8 cellular contexts compared by ENCODE assay signal in the genomic region with DNA sequence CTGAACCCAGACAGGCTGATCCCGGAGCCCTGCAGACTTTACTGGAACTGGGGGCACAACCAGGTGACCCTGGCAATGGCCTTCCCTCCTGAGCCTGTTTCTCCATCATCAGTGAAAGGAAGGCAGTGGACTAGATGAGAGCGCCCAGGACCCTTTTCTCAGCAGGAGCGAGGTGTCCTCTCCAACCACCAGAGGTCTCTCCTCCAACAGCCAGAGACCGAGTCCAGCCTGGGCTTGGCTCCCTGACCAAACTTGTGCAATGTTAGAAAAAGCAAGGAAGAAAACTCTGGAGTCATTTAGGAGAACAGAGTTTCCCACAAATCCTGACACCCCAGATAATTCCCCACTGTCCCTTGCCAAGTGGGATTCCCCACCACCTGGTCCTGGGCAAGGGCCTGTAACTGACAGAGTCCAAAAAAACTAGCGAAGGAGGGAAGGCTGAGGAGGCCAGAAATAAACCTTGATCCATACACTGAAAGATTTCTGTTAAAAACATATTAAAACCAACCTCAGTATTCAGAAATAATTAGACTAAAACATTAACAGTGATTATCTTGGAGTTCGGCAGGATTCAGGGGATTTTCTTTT. TPM values are rescaled to one million over a fixed set of nuclear protein-coding genes. Genes with fewer than 3 reads are reported as not detected.
DNase-seq lines count a peak whose midpoint lies in the region; ATAC-seq and TF ChIP-seq lines count a peak whose summit lies in the region.

No MANE protein-coding gene starts in this region.

- H3K27ac Mint-ChIP-seq in immature natural killer cell, result no peak overlapping the region

- H3K4me1 Mint-ChIP-seq in immature natural killer cell, result no peaks in the 10 kb centered on the region

- ATAC-seq in GM18873 (IDR thresholded peaks at IDR 0.05; ENCODE audit: low FRiP score, unreplicated experiment) (no peak), GM21786 (IDR thresholded peaks at IDR 0.05; ENCODE audit: unreplicated experiment) (no peak)

- H3K27me3 Mint-ChIP-seq in immature natural killer cell (ENCODE audit: low read depth in 3 of 3), result peaks cover 0 to 1% (median 0%) of the 10 kb centered on the region in 3 donors

- peak; percentile 96 for TF ChIP-seq CTCF in brain microvascular endothelial cell (IDR thresholded peaks at IDR 0.05; ENCODE audit: low read depth, low read length, missing control alignments)

- H3K27me3 ChIP-seq in brain microvascular endothelial cell (replicated peaks), result no peaks in the 10 kb centered on the region

- in situ Hi-C loops in brain microvascular endothelial cell (cut with HindIII; ENCODE audit: low pct_ligation_motif_present, low sequenced_read_pairs), result no loop called here

- H3K27ac ChIP-seq in brain microvascular endothelial cell, result no peak overlapping the region

- no peak overlapping the region for H3K4me3 ChIP-seq in brain microvascular endothelial cell (ENCODE audit: low read depth, low read length)

- H3K9me3 Mint-ChIP-seq in immature natural killer cell, result no peaks in the 10 kb centered on the region

- H3K36me3 Mint-ChIP-seq in immature natural killer cell, result no peaks in the 10 kb centered on the region

- H3K36me3 ChIP-seq in brain microvascular endothelial cell (replicated peaks), result no peaks in the 10 kb centered on the region

- peak; percentile 12 to 48 for DNase-seq in SHP77 (lab: John Stamatoyannopoulos, UW)
- DNase-seq in SHP77 treated with DMSO at 0.1 percent for 48 hours (lab: John Stamatoyannopoulos, UW), result no peak
- peak; percentile 25 for DNase-seq in NCI-H1694 treated with DMSO at 0.1 percent for 48 hours (lab: John Stamatoyannopoulos, UW)
- DNase-seq in brain microvascular endothelial cell, result peak; percentile 62
- peak in 2 of 3 donors; percentile 8 to 10 for DNase-seq in immature natural killer cell
- peak; percentile 82 for DNase-seq in superior temporal gyrus (ENCODE audit: extremely low spot score)

- no peak overlapping the region for H3K4me3 Mint-ChIP-seq in immature natural killer cell

RNA-seq across cellular contexts. Expression of gene RPS6KL1, which starts 9.0 kb away (rescaled TPM):
- polyA plus RNA-seq in immature natural killer cell, result 1 to 10 TPM in 1 of 3 donors, under 1 TPM in 1, not detected in 1; 0.34 to 1.3 TPM

RNA-seq across cellular contexts. Expression of gene DLST, which starts 32.4 kb away (rescaled TPM):
- polyA plus RNA-seq in immature natural killer cell, result 10 to 100 TPM in 1 of 3 donors, 1 to 10 TPM in 2; 7.7 to 13.1 (median 9.0) TPM

RNA-seq across cellular contexts. Expression of gene PROX2, which starts 38.1 kb away (rescaled TPM):
- 1 to 10 TPM in 1 of 3 donors, not detected in 2; 1.7 TPM for polyA plus RNA-seq in immature natural killer cell

RNA-seq across cellular contexts. Expression of gene PGF, which starts 41.3 kb away (rescaled TPM):
- polyA plus RNA-seq in immature natural killer cell, result under 1 TPM in 2 of 3 donors, not detected in 1; 0.06 to 0.07 TPM
